1 cellular context compared by ENCODE assay signal in genomic region chr17:81860756-81861568, GRCh38.
A peak's percentile ranks its signal among the peaks of the same experiment; 100 is the strongest.
TF ChIP-seq lines count a peak whose summit lies in the region.

No MANE protein-coding gene starts in this region.

TF ChIP-seq in HEK293, 187 proteins besides CTCF, POLR2A, EP300 and RAD21 (continued from another document and continues in another):
- TF ChIP-seq FEZF1 (tag by site-specific recombination; IDR thresholded peaks at IDR 0.05) (peak; percentile 61; the same call in 1 of the 2 replicates), MYNN (tag by site-specific recombination; IDR thresholded peaks at IDR 0.05; ENCODE audit: borderline replicate concordance) (no peak), ZBTB48 (tag by site-specific recombination; IDR thresholded peaks at IDR 0.05) (peak; percentile 52; the same call in 1 of the 2 replicates), ZNF600 (tag by site-specific recombination; IDR thresholded peaks at IDR 0.05) (peak; percentile 54), ZNF16 (tag by site-specific recombination; IDR thresholded peaks at IDR 0.05; ENCODE audit: low read depth) (no peak), GLIS2 (tag by site-specific recombination; IDR thresholded peaks at IDR 0.05) (peak; percentile 44; the same call in 1 of the 2 replicates), ZNF518A (tag by site-specific recombination; conservative IDR thresholded peaks at IDR 0.05; ENCODE audit: low read depth) (peak; percentile 89), ZNF580 (tag by site-specific recombination; IDR thresholded peaks at IDR 0.05) (peak; percentile 96; the same call in 1 of the 2 replicates), ZNF837 (tag by site-specific recombination; IDR thresholded peaks at IDR 0.05) (0 out of 2 replicates have a peak, but pooled peaks have one; percentile 6), WT1 (tag by site-specific recombination; IDR thresholded peaks at IDR 0.05) (0 out of 2 replicates have a peak, but pooled peaks have one; percentile 13), ZBTB7A (tag by site-specific recombination; IDR thresholded peaks at IDR 0.05; ENCODE audit: low read depth) (peak; percentile 69; the same call in 1 of the 2 replicates), PRDM6 (tag by site-specific recombination; IDR thresholded peaks at IDR 0.05) (no peak), KLF7 (tag by site-specific recombination; IDR thresholded peaks at IDR 0.05; ENCODE audit: borderline replicate concordance) (peak; percentile 72; the same call in 1 of the 2 replicates), KLF17 (tag by site-specific recombination; IDR thresholded peaks at IDR 0.05) (peak; percentile 52; the same call in 1 of the 2 replicates), ZNF776 (tag by site-specific recombination; IDR thresholded peaks at IDR 0.05; ENCODE audit: borderline replicate concordance) (no peak), ZFHX2 (tag by site-specific recombination; conservative IDR thresholded peaks at IDR 0.05) (peak; percentile 44; the same call in 1 of the 2 replicates), ZNF26 (tag by site-specific recombination; IDR thresholded peaks at IDR 0.05) (no peak), ELK4 (IDR thresholded peaks at IDR 0.05; ENCODE audit: borderline replicate concordance, low read depth, low read length) (peak; percentile 92), INSM2 (tag by site-specific recombination; IDR thresholded peaks at IDR 0.05) (peak; percentile 44; the same call in 1 of the 2 replicates), ZBTB8A (tag by site-specific recombination; IDR thresholded peaks at IDR 0.05) (peak; percentile 29; the same call in 1 of the 2 replicates), PRDM4 (tag by site-specific recombination; IDR thresholded peaks at IDR 0.05) (peak; percentile 21; the same call in 1 of the 2 replicates), SP7 (tag by site-specific recombination; IDR thresholded peaks at IDR 0.05) (peak; percentile 87), ZNF449 (tag by site-specific recombination; IDR thresholded peaks at IDR 0.05) (peak; percentile 82), ZNF76 (tag by site-specific recombination; IDR thresholded peaks at IDR 0.05; ENCODE audit: borderline replicate concordance, low read depth) (peak; percentile 39), ZNF133 (tag by site-specific recombination; IDR thresholded peaks at IDR 0.05) (no peak), ZNF223 (tag by site-specific recombination; IDR thresholded peaks at IDR 0.05) (peak; percentile 85), ZBTB11 (tag by site-specific recombination; conservative IDR thresholded peaks at IDR 0.05; ENCODE audit: low read depth) (peak; percentile 87), ZNF692 (tag by site-specific recombination; IDR thresholded peaks at IDR 0.05) (peak; percentile 67; the same call in 1 of the 2 replicates)
